Comparison of ENCODE assay signal across 8 cellular contexts in genomic region chr3:20186600-20187004, GRCh38. TPM values are rescaled to one million over a fixed set of nuclear protein-coding genes. Genes with fewer than 3 reads are reported as not detected.
DNase-seq lines count a peak whose midpoint lies in the region; ATAC-seq, FAIRE-seq and TF ChIP-seq lines count a peak whose summit lies in the region.

No MANE protein-coding gene starts in this region.

- H3K4me1 ChIP-seq in A673 (ENCODE audit: insufficient read depth, low read length, poor library complexity, severe bottlenecking) (peaks cover 9% of the 10 kb centered on the region), IMR-90 (ENCODE audit: control insufficient read depth, insufficient read depth, low read length) (no peaks in the 10 kb centered on the region), endodermal cell (ENCODE audit: control insufficient read depth, insufficient read depth, low read length) (no peaks in the 10 kb centered on the region), parathyroid adenoma (peaks cover 9% of the 10 kb centered on the region)

- no peak overlapping the region for H3K27ac Mint-ChIP-seq in endodermal cell

- peaks cover 14% of the 10 kb centered on the region for H3K36me3 Mint-ChIP-seq in endodermal cell (ENCODE audit: low read depth)

- peak overlapping the region; percentile 85 for H4K5ac ChIP-seq in IMR-90 (ENCODE audit: low read depth, low read length)

- peak overlapping the region; percentile 77 for H2BK5ac ChIP-seq in IMR-90 (ENCODE audit: low read depth, low read length, poor library complexity, severe bottlenecking)

- H3K36me3 ChIP-seq in A673 (ENCODE audit: insufficient read depth, low read length, poor library complexity, severe bottlenecking): peaks cover 18% of the 10 kb centered on the region
- no peaks in the 10 kb centered on the region for H3K36me3 ChIP-seq in IMR-90 (ENCODE audit: control insufficient read depth, insufficient read depth, low read length)
- peaks cover 18% of the 10 kb centered on the region for H3K36me3 ChIP-seq in endodermal cell (ENCODE audit: control insufficient read depth, insufficient read depth, low read length)
- H3K36me3 ChIP-seq in parathyroid adenoma (ENCODE audit: control insufficient read depth, insufficient read depth, low read length): no peaks in the 10 kb centered on the region

- intact Hi-C loops in A673 (cut with micrococcal nuclease; ENCODE audit: unreplicated experiment) (loop anchor here (5.0 kb wide), 1 partner anchor 299 kb away; no protein-coding TSS in a partner anchor), IMR-90 (cut with micrococcal nuclease) (loop anchor here (1.0 to 5.0 kb wide), 4 partner anchors 146 to 297 kb away; partner anchors contain the start of genes KAT2B and RAB5A)

- 0% methylated on average over 5 of the region's 9 CpGs; no CpG with 5 or more reads in 1 of the 2 experiments for WGBS in IMR-90 (ENCODE audit: extremely low coverage in 2 of 2, insufficient read length in 1 of 2), 2 experiments
- WGBS in endodermal cell (ENCODE audit: insufficient coverage in 1 of 2, insufficient read length in 1 of 2), 2 experiments: 3 to 4% methylated on average over 9 of the region's 9 CpGs

- no peaks in the 10 kb centered on the region for H3K79me2 ChIP-seq in parathyroid adenoma

- H2BK120ac ChIP-seq in IMR-90 (ENCODE audit: low read depth, low read length): peak overlapping the region; percentile 50

- no peak overlapping the region for H2AK5ac ChIP-seq in IMR-90 (ENCODE audit: low read depth, low read length)

- H3K23ac ChIP-seq in IMR-90 (ENCODE audit: low read depth, low read length): peak overlapping the region; percentile 77

- peak overlapping the region; percentile 73 for H4K91ac ChIP-seq in IMR-90 (ENCODE audit: insufficient read depth, low read depth, low read length)

- H3K4me3 ChIP-seq in A673 (ENCODE audit: low read depth, low read length, poor library complexity, severe bottlenecking) (peak overlapping the region; percentile 82), IMR-90 (ENCODE audit: insufficient read depth, low read depth, low read length) (peak overlapping the region; percentile 89), endodermal cell (ENCODE audit: low read length) (peak overlapping the region; percentile 96), parathyroid adenoma (ENCODE audit: low read depth, low read length) (peak overlapping the region; percentile 97)

- POLR2A ChIA-PET in A673 (lab: Charles Lee; ENCODE audit: low non-redundant PET): interaction anchor here (0.6 kb wide), 1 partner anchor 239 kb away, joined by 11 read pairs; no protein-coding TSS in a partner anchor
- POLR2A ChIA-PET in IMR-90 (lab: Charles Lee; ENCODE audit: unreplicated experiment): interaction anchor here (0.7 kb wide), 1 partner anchor 12 kb away, joined by 3 read pairs; no protein-coding TSS in a partner anchor

- BruUV-seq in A673 (replicated peaks; lab: Mats Ljungman, UMichigan) (TSS peak; percentile 97), IMR-90 (replicated peaks; lab: Mats Ljungman, UMichigan) (no TSS peak)

- no peaks in the 10 kb centered on the region for H3K9me3 Mint-ChIP-seq in endodermal cell

- no peak for FAIRE-seq in RCC 7860 (lab: Jason Lieb, UNC)

- TF ChIP-seq CTCF in A673 (conservative IDR thresholded peaks at IDR 0.05; ENCODE audit: low read depth, low read length): no peak
- no peak for TF ChIP-seq CTCF in IMR-90 (conservative IDR thresholded peaks at IDR 0.05; ENCODE audit: low read depth, low read length)
- TF ChIP-seq CTCF in endodermal cell (conservative IDR thresholded peaks at IDR 0.05): no peak
- no peak for TF ChIP-seq CTCF in parathyroid adenoma (IDR thresholded peaks at IDR 0.05)

- H3K27ac ChIP-seq in A673 (ENCODE audit: low read depth, low read length, poor library complexity, severe bottlenecking) (peak overlapping the region; percentile 91), IMR-90 (ENCODE audit: insufficient read depth, low read length) (peak overlapping the region; percentile 93), endodermal cell (ENCODE audit: low read depth, low read length) (peak overlapping the region; percentile 58), parathyroid adenoma (peak overlapping the region; percentile 94)

- DNase-seq in A673 (ENCODE audit: low spot score) (no peak), IMR-90 (no peak), endodermal cell (no peak), T-helper 1 cell (no peak), RCC 7860 (ENCODE audit: low spot score) (no peak)

- H3K9me3 ChIP-seq in A673 (ENCODE audit: low read depth, low read length, poor library complexity, severe bottlenecking) (no peaks in the 10 kb centered on the region), IMR-90 (ENCODE audit: control insufficient read depth, insufficient read depth, low read length) (no peaks in the 10 kb centered on the region), endodermal cell (ENCODE audit: control insufficient read depth, low read length) (no peaks in the 10 kb centered on the region), parathyroid adenoma (ENCODE audit: control insufficient read depth, low read length) (no peaks in the 10 kb centered on the region)

- no peak overlapping the region for H2AK9ac ChIP-seq in IMR-90 (replicated peaks; ENCODE audit: low read depth, low read length, poor library complexity)

- peak overlapping the region; percentile 77 for H3K4ac ChIP-seq in IMR-90 (ENCODE audit: low read depth, low read length)

- H3K56ac ChIP-seq in IMR-90 (ENCODE audit: extremely low read depth, insufficient read depth, low read length): peak overlapping the region; percentile 93

- no peaks in the 10 kb centered on the region for H4K20me1 ChIP-seq in IMR-90 (ENCODE audit: insufficient read depth, low read length)

- no peak for TF ChIP-seq RAD21 in IMR-90 (IDR thresholded peaks at IDR 0.05; ENCODE audit: low read length)

- dilution Hi-C loops in IMR-90 (cut with HindIII; ENCODE audit: low sequenced_read_pairs, unreplicated experiment): no loop called here

- H3K14ac ChIP-seq in IMR-90 (replicated peaks; ENCODE audit: low read depth, low read length): peak overlapping the region; percentile 68

- in situ Hi-C loops in IMR-90 (cut with MboI; ENCODE audit: low sequenced_read_pairs): loop anchor here (10.0 kb wide), 1 partner anchor 242 kb away; the partner anchor contains the start of gene RAB5A

- peak overlapping the region; percentile 96 for H3K9ac ChIP-seq in IMR-90 (ENCODE audit: low read depth, low read length)
- peak overlapping the region; percentile 81 for H3K9ac ChIP-seq in endodermal cell (ENCODE audit: extremely low read depth, low read length, poor library complexity, severe bottlenecking)
- H3K9ac ChIP-seq in parathyroid adenoma: peak overlapping the region; percentile 30

- peak overlapping the region; percentile 87 to 92 for H4K8ac ChIP-seq in IMR-90 (ENCODE audit: low read depth in 2 of 2, low read length in 2 of 2)

- H3K9me1 ChIP-seq in IMR-90 (ENCODE audit: insufficient read depth, low read length): no peaks in the 10 kb centered on the region

- peaks cover 0 to 6% of the 10 kb centered on the region in 2 experiments; a peak in 1 of 4 replicates for H3K79me1 ChIP-seq in IMR-90 (ENCODE audit: low read depth in 1 of 2, low read length in 2 of 2)

- CTCF ChIA-PET in A673 (lab: Charles Lee) (no interaction called here), IMR-90 (lab: Yijun Ruan, JAX) (interaction anchor here (0.7 to 1.1 kb wide), 2 partner anchors 145 to 146 kb away, joined by 3 to 4 read pairs; partner anchors contain the start of gene KAT2B)

- H3K27me3 ChIP-seq in A673 (replicated peaks; ENCODE audit: insufficient read depth, low read depth, low read length, poor library complexity) (no peaks in the 10 kb centered on the region), IMR-90 (ENCODE audit: control insufficient read depth, insufficient read depth, low read length) (no peaks in the 10 kb centered on the region), endodermal cell (ENCODE audit: control insufficient read depth, insufficient read depth, low read length, poor library complexity, severe bottlenecking) (no peaks in the 10 kb centered on the region), parathyroid adenoma (ENCODE audit: control insufficient read depth, insufficient read depth, low read length) (no peaks in the 10 kb centered on the region)

- ATAC-seq in GM19452 (IDR thresholded peaks at IDR 0.05; ENCODE audit: unreplicated experiment) (peak; percentile 6), IMR-90 (ENCODE audit: low read depth) (peak; percentile 3), HG03469 (IDR thresholded peaks at IDR 0.05; ENCODE audit: unreplicated experiment) (no peak)

- no peak overlapping the region for H3K4me3 Mint-ChIP-seq in endodermal cell

- peak overlapping the region; percentile 33; the same call in 2 of the 3 replicates for H2BK15ac ChIP-seq in IMR-90 (ENCODE audit: low read depth, low read length)

- no peaks in the 10 kb centered on the region for H3K27me3 Mint-ChIP-seq in endodermal cell (ENCODE audit: insufficient read depth)

- H2BK20ac ChIP-seq in IMR-90 (ENCODE audit: low read depth, low read length): no peak overlapping the region

- peak overlapping the region; percentile 76 for H3K4me2 ChIP-seq in IMR-90 (ENCODE audit: low read depth, low read length)
- peak overlapping the region; percentile 94 for H3K4me2 ChIP-seq in parathyroid adenoma (ENCODE audit: low read length)

- H2AFZ ChIP-seq in IMR-90 (replicated peaks; ENCODE audit: low read length, poor library complexity) (peak overlapping the region; percentile 96), parathyroid adenoma (peak overlapping the region; percentile 87)

- H3K4me1 Mint-ChIP-seq in endodermal cell: peaks cover 10% of the 10 kb centered on the region

- peak overlapping the region; percentile 84 for H3K18ac ChIP-seq in IMR-90 (ENCODE audit: low read depth, low read length)

- TF ChIP-seq POLR2A in IMR-90 (IDR thresholded peaks at IDR 0.05; ENCODE audit: low read depth, low read length): no peak

TF ChIP-seq in IMR-90, 13 proteins besides CTCF, POLR2A, EP300 and RAD21 (continues in another document):
- TF ChIP-seq MAZ (IDR thresholded peaks at IDR 0.05; ENCODE audit: borderline replicate concordance, low read depth, low read length) (no peak), USF2 (IDR thresholded peaks at IDR 0.05; ENCODE audit: low read depth, low read length) (no peak), CEBPB (IDR thresholded peaks at IDR 0.05; ENCODE audit: low read depth, low read length) (no peak), BHLHE40 (IDR thresholded peaks at IDR 0.05; ENCODE audit: low read depth, low read length) (no peak)

RNA-seq across cellular contexts. Expression of gene SGO1, which starts 0.6 kb away (rescaled TPM):
- total RNA-seq in A673 (2021): 31.4 and 31.7 TPM in 2 replicates
- 5.2 and 8.1 TPM in 2 replicates for total RNA-seq in IMR-90 (2012; rRNA removed)
- polyA plus RNA-seq in IMR-90 (2012; rRNA removed): 2.9 and 3.2 TPM in 2 replicates
- polyA plus RNA-seq in IMR-90 (2012; cell fraction: cytosol; rRNA removed): 0.27 and 0.96 TPM in 2 replicates
- 0.11 and 0.58 TPM in 2 replicates for polyA plus RNA-seq in IMR-90 (2012; cell fraction: nucleus; rRNA removed; ENCODE audit: low replicate concordance)
- 10 to 100 TPM; 25.1 to 44.8 TPM for total RNA-seq in endodermal cell
- 36.9 TPM for polyA plus RNA-seq in endodermal cell (2013, experiment 1 of 2)
- polyA plus RNA-seq in endodermal cell (2013, experiment 2 of 2): 42.3 TPM

Comparison
In these comparisons a context has a peak if more than half of its experiments do, and no peak if none do; other contexts are left out.
1. H3K9ac ChIP-seq: peak in every context shown above with its lines; median percentile 96 in IMR-90; 81 in endodermal cell; 30 in parathyroid adenoma.